ENCODE assay signal across 1 cellular context in the genomic region with DNA sequence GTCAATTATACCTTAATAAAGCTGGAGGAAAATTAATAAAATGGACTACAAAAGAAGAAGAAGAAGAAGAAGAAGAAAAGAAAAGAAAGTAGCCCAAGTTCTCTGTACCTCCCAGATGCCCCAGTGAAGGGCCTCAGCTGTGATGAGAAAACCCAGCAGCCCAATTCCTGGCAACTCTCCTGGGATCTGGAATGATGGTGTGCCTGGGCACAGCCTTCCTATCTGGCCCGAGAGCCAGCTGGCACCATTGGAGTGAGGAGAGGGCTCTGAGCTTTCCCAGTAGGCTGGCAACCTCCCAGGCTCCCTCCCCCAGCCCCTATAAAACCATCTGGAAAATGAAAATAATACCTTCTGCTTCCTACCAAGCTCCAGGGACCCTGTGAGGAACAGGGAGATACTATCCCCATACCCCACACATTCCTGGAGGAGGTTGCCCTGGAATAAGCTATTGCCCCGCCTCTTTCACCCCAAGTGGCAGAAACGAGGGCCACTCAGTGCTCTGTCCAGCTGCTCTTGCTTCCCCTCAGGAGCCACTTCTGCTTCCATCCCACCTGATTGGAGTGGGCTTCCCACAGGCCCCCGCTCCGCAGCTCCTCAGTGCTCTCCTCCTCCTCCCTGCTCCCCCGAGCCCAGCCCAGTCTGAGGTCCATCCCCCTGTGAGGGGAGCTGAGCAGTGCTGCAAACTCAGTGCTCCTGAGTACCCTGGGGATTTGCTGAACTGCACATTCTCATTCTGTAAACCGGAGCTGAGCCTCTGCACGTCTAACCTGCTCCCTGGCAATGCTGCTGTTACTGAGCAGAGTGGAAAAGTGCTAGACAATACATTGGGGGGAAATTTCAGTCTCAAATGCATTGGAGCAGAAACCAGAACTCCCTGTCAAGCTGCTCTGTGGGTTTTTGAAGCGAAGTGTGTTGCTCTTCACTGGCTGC.
A peak's percentile ranks its signal among the peaks of the same experiment; 100 is the strongest.
TF ChIP-seq lines count a peak whose summit lies in the region.

No MANE protein-coding gene starts in this region.

TF ChIP-seq in GM12878, 131 proteins besides CTCF, POLR2A, EP300 and RAD21 (continued from another document):
- TF ChIP-seq, protein P1, sequence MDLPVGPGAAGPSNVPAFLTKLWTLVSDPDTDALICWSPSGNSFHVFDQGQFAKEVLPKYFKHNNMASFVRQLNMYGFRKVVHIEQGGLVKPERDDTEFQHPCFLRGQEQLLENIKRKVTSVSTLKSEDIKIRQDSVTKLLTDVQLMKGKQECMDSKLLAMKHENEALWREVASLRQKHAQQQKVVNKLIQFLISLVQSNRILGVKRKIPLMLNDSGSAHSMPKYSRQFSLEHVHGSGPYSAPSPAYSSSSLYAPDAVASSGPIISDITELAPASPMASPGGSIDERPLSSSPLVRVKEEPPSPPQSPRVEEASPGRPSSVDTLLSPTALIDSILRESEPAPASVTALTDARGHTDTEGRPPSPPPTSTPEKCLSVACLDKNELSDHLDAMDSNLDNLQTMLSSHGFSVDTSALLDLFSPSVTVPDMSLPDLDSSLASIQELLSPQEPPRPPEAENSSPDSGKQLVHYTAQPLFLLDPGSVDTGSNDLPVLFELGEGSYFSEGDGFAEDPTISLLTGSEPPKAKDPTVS (IDR thresholded peaks at IDR 0.05; ENCODE audit: low read depth, low read length): no peak
- no peak for TF ChIP-seq CREB1 (IDR thresholded peaks at IDR 0.05; ENCODE audit: low read depth)
- TF ChIP-seq, protein P2, sequence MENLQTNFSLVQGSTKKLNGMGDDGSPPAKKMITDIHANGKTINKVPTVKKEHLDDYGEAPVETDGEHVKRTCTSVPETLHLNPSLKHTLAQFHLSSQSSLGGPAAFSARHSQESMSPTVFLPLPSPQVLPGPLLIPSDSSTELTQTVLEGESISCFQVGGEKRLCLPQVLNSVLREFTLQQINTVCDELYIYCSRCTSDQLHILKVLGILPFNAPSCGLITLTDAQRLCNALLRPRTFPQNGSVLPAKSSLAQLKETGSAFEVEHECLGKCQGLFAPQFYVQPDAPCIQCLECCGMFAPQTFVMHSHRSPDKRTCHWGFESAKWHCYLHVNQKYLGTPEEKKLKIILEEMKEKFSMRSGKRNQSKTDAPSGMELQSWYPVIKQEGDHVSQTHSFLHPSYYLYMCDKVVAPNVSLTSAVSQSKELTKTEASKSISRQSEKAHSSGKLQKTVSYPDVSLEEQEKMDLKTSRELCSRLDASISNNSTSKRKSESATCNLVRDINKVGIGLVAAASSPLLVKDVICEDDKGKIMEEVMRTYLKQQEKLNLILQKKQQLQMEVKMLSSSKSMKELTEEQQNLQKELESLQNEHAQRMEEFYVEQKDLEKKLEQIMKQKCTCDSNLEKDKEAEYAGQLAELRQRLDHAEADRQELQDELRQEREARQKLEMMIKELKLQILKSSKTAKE (IDR thresholded peaks at IDR 0.05; ENCODE audit: low read depth, poor library complexity, severe bottlenecking): peak; percentile 70
- no peak for TF ChIP-seq JUND (IDR thresholded peaks at IDR 0.05; ENCODE audit: low read depth, low read length)
- TF ChIP-seq RFX5 (IDR thresholded peaks at IDR 0.05; ENCODE audit: low read depth, low read length): peak; percentile 37; the same call in 1 of the 2 replicates
- peak; percentile 82 for TF ChIP-seq ZNF24 (IDR thresholded peaks at IDR 0.05)
- TF ChIP-seq, protein P3, sequence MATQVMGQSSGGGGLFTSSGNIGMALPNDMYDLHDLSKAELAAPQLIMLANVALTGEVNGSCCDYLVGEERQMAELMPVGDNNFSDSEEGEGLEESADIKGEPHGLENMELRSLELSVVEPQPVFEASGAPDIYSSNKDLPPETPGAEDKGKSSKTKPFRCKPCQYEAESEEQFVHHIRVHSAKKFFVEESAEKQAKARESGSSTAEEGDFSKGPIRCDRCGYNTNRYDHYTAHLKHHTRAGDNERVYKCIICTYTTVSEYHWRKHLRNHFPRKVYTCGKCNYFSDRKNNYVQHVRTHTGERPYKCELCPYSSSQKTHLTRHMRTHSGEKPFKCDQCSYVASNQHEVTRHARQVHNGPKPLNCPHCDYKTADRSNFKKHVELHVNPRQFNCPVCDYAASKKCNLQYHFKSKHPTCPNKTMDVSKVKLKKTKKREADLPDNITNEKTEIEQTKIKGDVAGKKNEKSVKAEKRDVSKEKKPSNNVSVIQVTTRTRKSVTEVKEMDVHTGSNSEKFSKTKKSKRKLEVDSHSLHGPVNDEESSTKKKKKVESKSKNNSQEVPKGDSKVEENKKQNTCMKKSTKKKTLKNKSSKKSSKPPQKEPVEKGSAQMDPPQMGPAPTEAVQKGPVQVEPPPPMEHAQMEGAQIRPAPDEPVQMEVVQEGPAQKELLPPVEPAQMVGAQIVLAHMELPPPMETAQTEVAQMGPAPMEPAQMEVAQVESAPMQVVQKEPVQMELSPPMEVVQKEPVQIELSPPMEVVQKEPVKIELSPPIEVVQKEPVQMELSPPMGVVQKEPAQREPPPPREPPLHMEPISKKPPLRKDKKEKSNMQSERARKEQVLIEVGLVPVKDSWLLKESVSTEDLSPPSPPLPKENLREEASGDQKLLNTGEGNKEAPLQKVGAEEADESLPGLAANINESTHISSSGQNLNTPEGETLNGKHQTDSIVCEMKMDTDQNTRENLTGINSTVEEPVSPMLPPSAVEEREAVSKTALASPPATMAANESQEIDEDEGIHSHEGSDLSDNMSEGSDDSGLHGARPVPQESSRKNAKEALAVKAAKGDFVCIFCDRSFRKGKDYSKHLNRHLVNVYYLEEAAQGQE (IDR thresholded peaks at IDR 0.05; ENCODE audit: low read depth, low read length): no peak
- peak; percentile 79 for TF ChIP-seq MEF2B (IDR thresholded peaks at IDR 0.05; ENCODE audit: partially characterized antibody, poor library complexity, severe bottlenecking)
- TF ChIP-seq ZNF274 (IDR thresholded peaks at IDR 0.05; ENCODE audit: insufficient read depth, insufficient read length): no peak
- TF ChIP-seq, protein P4, sequence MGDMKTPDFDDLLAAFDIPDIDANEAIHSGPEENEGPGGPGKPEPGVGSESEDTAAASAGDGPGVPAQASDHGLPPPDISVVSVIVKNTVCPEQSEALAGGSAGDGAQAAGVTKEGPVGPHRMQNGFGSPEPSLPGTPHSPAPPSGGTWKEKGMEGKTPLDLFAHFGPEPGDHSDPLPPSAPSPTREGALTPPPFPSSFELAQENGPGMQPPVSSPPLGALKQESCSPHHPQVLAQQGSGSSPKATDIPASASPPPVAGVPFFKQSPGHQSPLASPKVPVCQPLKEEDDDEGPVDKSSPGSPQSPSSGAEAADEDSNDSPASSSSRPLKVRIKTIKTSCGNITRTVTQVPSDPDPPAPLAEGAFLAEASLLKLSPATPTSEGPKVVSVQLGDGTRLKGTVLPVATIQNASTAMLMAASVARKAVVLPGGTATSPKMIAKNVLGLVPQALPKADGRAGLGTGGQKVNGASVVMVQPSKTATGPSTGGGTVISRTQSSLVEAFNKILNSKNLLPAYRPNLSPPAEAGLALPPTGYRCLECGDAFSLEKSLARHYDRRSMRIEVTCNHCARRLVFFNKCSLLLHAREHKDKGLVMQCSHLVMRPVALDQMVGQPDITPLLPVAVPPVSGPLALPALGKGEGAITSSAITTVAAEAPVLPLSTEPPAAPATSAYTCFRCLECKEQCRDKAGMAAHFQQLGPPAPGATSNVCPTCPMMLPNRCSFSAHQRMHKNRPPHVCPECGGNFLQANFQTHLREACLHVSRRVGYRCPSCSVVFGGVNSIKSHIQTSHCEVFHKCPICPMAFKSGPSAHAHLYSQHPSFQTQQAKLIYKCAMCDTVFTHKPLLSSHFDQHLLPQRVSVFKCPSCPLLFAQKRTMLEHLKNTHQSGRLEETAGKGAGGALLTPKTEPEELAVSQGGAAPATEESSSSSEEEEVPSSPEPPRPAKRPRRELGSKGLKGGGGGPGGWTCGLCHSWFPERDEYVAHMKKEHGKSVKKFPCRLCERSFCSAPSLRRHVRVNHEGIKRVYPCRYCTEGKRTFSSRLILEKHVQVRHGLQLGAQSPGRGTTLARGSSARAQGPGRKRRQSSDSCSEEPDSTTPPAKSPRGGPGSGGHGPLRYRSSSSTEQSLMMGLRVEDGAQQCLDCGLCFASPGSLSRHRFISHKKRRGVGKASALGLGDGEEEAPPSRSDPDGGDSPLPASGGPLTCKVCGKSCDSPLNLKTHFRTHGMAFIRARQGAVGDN (IDR thresholded peaks at IDR 0.05): peak; percentile 35; the same call in 1 of the 2 replicates
- TF ChIP-seq YBX1 (IDR thresholded peaks at IDR 0.05): no peak
- TF ChIP-seq MTA3 (IDR thresholded peaks at IDR 0.05; ENCODE audit: borderline replicate concordance, low read length): no peak
- TF ChIP-seq BHLHE40 (IDR thresholded peaks at IDR 0.05; ENCODE audit: borderline replicate concordance in 1 of 2, low read depth in 2 of 2, low read length in 1 of 2): peak in 1 of 2 experiments; percentile 20; a peak in 1 of 4 replicates
- no peak for TF ChIP-seq POLR2AphosphoS2 (IDR thresholded peaks at IDR 0.05; ENCODE audit: low read depth, low read length)
- TF ChIP-seq, protein P5, sequence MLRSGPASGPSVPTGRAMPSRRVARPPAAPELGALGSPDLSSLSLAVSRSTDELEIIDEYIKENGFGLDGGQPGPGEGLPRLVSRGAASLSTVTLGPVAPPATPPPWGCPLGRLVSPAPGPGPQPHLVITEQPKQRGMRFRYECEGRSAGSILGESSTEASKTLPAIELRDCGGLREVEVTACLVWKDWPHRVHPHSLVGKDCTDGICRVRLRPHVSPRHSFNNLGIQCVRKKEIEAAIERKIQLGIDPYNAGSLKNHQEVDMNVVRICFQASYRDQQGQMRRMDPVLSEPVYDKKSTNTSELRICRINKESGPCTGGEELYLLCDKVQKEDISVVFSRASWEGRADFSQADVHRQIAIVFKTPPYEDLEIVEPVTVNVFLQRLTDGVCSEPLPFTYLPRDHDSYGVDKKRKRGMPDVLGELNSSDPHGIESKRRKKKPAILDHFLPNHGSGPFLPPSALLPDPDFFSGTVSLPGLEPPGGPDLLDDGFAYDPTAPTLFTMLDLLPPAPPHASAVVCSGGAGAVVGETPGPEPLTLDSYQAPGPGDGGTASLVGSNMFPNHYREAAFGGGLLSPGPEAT (IDR thresholded peaks at IDR 0.05; ENCODE audit: low read depth): 0 out of 2 replicates have a peak, but pooled peaks have one; percentile 53
- TF ChIP-seq WRNIP1 (IDR thresholded peaks at IDR 0.05; ENCODE audit: borderline replicate concordance, low read depth, low read length): no peak
- TF ChIP-seq MTA2 (IDR thresholded peaks at IDR 0.05; ENCODE audit: low read depth): peak; percentile 48; the same call in 1 of the 2 replicates
- TF ChIP-seq SMC3 (IDR thresholded peaks at IDR 0.05; ENCODE audit: borderline replicate concordance, low read length): peak; percentile 12; the same call in 1 of the 2 replicates
- TF ChIP-seq HDAC6 (IDR thresholded peaks at IDR 0.05; ENCODE audit: unreplicated experiment): no peak
- peak; percentile 74 for TF ChIP-seq NBN (IDR thresholded peaks at IDR 0.05)
- no peak for TF ChIP-seq BCL11A (IDR thresholded peaks at IDR 0.05; ENCODE audit: low read depth, low read length)
- TF ChIP-seq ATF7 (IDR thresholded peaks at IDR 0.05; ENCODE audit: low read depth): 0 out of 2 replicates have a peak, but pooled peaks have one; percentile 11
- TF ChIP-seq, protein P6, sequence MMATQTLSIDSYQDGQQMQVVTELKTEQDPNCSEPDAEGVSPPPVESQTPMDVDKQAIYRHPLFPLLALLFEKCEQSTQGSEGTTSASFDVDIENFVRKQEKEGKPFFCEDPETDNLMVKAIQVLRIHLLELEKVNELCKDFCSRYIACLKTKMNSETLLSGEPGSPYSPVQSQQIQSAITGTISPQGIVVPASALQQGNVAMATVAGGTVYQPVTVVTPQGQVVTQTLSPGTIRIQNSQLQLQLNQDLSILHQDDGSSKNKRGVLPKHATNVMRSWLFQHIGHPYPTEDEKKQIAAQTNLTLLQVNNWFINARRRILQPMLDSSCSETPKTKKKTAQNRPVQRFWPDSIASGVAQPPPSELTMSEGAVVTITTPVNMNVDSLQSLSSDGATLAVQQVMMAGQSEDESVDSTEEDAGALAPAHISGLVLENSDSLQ (IDR thresholded peaks at IDR 0.05): peak; percentile 45; the same call in 1 of the 2 replicates
- peak in 1 of 2 experiments; percentile 67; a peak in 2 of 4 replicates for TF ChIP-seq IKZF2 (IDR thresholded peaks at IDR 0.05)
- no peak for TF ChIP-seq FOXK2 (IDR thresholded peaks at IDR 0.05)
- TF ChIP-seq ESRRA (IDR thresholded peaks at IDR 0.05; ENCODE audit: low read length): no peak
- TF ChIP-seq, protein P7, sequence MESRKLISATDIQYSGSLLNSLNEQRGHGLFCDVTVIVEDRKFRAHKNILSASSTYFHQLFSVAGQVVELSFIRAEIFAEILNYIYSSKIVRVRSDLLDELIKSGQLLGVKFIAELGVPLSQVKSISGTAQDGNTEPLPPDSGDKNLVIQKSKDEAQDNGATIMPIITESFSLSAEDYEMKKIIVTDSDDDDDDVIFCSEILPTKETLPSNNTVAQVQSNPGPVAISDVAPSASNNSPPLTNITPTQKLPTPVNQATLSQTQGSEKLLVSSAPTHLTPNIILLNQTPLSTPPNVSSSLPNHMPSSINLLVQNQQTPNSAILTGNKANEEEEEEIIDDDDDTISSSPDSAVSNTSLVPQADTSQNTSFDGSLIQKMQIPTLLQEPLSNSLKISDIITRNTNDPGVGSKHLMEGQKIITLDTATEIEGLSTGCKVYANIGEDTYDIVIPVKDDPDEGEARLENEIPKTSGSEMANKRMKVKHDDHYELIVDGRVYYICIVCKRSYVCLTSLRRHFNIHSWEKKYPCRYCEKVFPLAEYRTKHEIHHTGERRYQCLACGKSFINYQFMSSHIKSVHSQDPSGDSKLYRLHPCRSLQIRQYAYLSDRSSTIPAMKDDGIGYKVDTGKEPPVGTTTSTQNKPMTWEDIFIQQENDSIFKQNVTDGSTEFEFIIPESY (IDR thresholded peaks at IDR 0.05): no peak
- TF ChIP-seq STAT1 (conservative IDR thresholded peaks at IDR 0.05): no peak
